8 cellular contexts compared by ENCODE assay signal in genomic region chr3:50327943-50328691, GRCh38. TPM values are rescaled to one million over a fixed set of nuclear protein-coding genes. Genes with fewer than 3 reads are reported as not detected.
DNase-seq lines count a peak whose midpoint lies in the region; ATAC-seq and TF ChIP-seq lines count a peak whose summit lies in the region.

A gene with protein sequence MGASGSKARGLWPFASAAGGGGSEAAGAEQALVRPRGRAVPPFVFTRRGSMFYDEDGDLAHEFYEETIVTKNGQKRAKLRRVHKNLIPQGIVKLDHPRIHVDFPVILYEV (minus strand): TSS chr3:50328223. CDS start chr3:50328099, 124 bp downstream.

- TF ChIP-seq CTCF in MM.1S (IDR thresholded peaks at IDR 0.05; ENCODE audit: low read length) = no peak
- TF ChIP-seq CTCF in foreskin keratinocyte (conservative IDR thresholded peaks at IDR 0.05) = no peak
- TF ChIP-seq CTCF in subcutaneous adipose tissue (IDR thresholded peaks at IDR 0.05; ENCODE audit: low read depth) = no peak

- H3K9ac ChIP-seq in ES-I3 (ENCODE audit: low read depth, low read length) = peak within 1 kb of the TSS; percentile 88
- H3K9ac ChIP-seq in MM.1S (ENCODE audit: low read length) = peak within 1 kb of the TSS; percentile 98
- peak within 1 kb of the TSS; percentile 96 for H3K9ac ChIP-seq in neuronal stem cell (ENCODE audit: low read depth, low read length, poor library complexity)

- no peaks in the 10 kb centered on the region for H3K9me3 ChIP-seq in ES-I3 (ENCODE audit: control insufficient read depth, insufficient read depth, low read length)
- no peaks in the 10 kb centered on the region for H3K9me3 ChIP-seq in HAP-1
- H3K9me3 ChIP-seq in MM.1S (replicated peaks; ENCODE audit: insufficient read depth, low read length) = no peaks in the 10 kb centered on the region
- H3K9me3 ChIP-seq in SJCRH30 (replicated peaks) = no peaks in the 10 kb centered on the region
- no peaks in the 10 kb centered on the region for H3K9me3 ChIP-seq in neuronal stem cell (replicated peaks in 1 of 2; ENCODE audit: control insufficient read depth in 2 of 2, insufficient read depth in 1 of 2, low read depth in 1 of 2, low read length in 2 of 2)

- no peak within 1 kb of the TSS for H4K91ac ChIP-seq in neuronal stem cell (ENCODE audit: low read depth, low read length, poor library complexity)

- H3K4me3 ChIP-seq in HAP-1 (peak within 1 kb of the TSS; percentile 70), MM.1S (ENCODE audit: low read length) (peak within 1 kb of the TSS; percentile 94), SJCRH30 (peak within 1 kb of the TSS; percentile 90), neuronal stem cell (ENCODE audit: low read length in 2 of 2) (peak within 1 kb of the TSS; percentile 74 to 98)

- peak within 1 kb of the TSS; percentile 67 for H2AK5ac ChIP-seq in neuronal stem cell (ENCODE audit: low read depth, low read length)

- no peak within 1 kb of the TSS for H2BK120ac ChIP-seq in neuronal stem cell (ENCODE audit: low read depth, low read length)

- H3K79me1 ChIP-seq in neuronal stem cell (ENCODE audit: low read depth, low read length) = peaks cover 11% of the 10 kb centered on the region

- DNase-seq in HAP-1 (ENCODE audit: low spot score in 2 of 2) (peak; percentile 97 to 98), MM.1S (peak; percentile 99), SJCRH30 (peak; percentile 95 to 97), foreskin keratinocyte (peak; percentile 77 to 89), neuronal stem cell (ENCODE audit: low spot score) (peak; percentile 93)
- peak; percentile 90 for DNase-seq in activated gamma-delta T cell treated with anti-CD3 and anti-CD28 coated beads, Interleukin-2, amount 50 U/mL, for 16 hours (ENCODE audit: low read depth)

- WGBS in neuronal stem cell (ENCODE audit: extremely low coverage in 2 of 2, insufficient read length in 2 of 2, insufficient replicate concordance in 1 of 2), 2 donors = no CpG with 5 or more reads among the region's 55 CpGs

- no peaks in the 10 kb centered on the region; the same call in none of the 2 replicates for H3K36me3 ChIP-seq in ES-I3 (ENCODE audit: insufficient read depth, low read length)
- H3K36me3 ChIP-seq in HAP-1 (replicated peaks) = peaks cover 41% of the 10 kb centered on the region
- H3K36me3 ChIP-seq in MM.1S (replicated peaks; ENCODE audit: insufficient read depth, low read length) = peaks cover 14% of the 10 kb centered on the region
- peaks cover 23% of the 10 kb centered on the region; the same call in 1 of the 2 replicates for H3K36me3 ChIP-seq in SJCRH30
- H3K36me3 ChIP-seq in neuronal stem cell (replicated peaks in 1 of 2; ENCODE audit: control insufficient read depth in 2 of 2, insufficient read depth in 2 of 2, low read length in 2 of 2) = peaks cover 43 to 69% of the 10 kb centered on the region in 2 donors

- peaks cover 8% of the 10 kb centered on the region; the same call in 1 of the 2 replicates for H3K4me1 ChIP-seq in ES-I3 (ENCODE audit: insufficient read depth, low read length)
- peaks cover 6% of the 10 kb centered on the region for H3K4me1 ChIP-seq in HAP-1
- 0 out of 2 replicates have a peak, but pooled peaks cover 5% of the 10 kb centered on the region for H3K4me1 ChIP-seq in MM.1S (ENCODE audit: low read length)
- peaks cover 4% of the 10 kb centered on the region; the same call in 1 of the 2 replicates for H3K4me1 ChIP-seq in SJCRH30
- H3K4me1 ChIP-seq in foreskin keratinocyte = no peaks in the 10 kb centered on the region
- peaks cover 8 to 12% of the 10 kb centered on the region in 2 donors for H3K4me1 ChIP-seq in neuronal stem cell (ENCODE audit: control insufficient read depth in 2 of 2, insufficient read depth in 1 of 2, low read depth in 1 of 2, low read length in 2 of 2)

- peak within 1 kb of the TSS; percentile 53 for H3K4ac ChIP-seq in neuronal stem cell (ENCODE audit: low read length)

- H3K27me3 ChIP-seq in HAP-1 (ENCODE audit: low read depth) = no peaks in the 10 kb centered on the region
- H3K27me3 ChIP-seq in MM.1S (replicated peaks; ENCODE audit: insufficient read depth, low read length) = no peaks in the 10 kb centered on the region
- H3K27me3 ChIP-seq in SJCRH30 = no peaks in the 10 kb centered on the region
- no peaks in the 10 kb centered on the region for H3K27me3 ChIP-seq in foreskin keratinocyte
- H3K27me3 ChIP-seq in neuronal stem cell (ENCODE audit: control insufficient read depth in 3 of 3, insufficient read depth in 3 of 3, low read depth in 1 of 3, low read length in 3 of 3) = no peaks in the 10 kb centered on the region

- peak within 1 kb of the TSS; percentile 78 for H2AFZ ChIP-seq in MM.1S (ENCODE audit: low read length)
- H2AFZ ChIP-seq in neuronal stem cell (ENCODE audit: low read length) = peak within 1 kb of the TSS; percentile 74

- peak; percentile 86 for ATAC-seq in foreskin keratinocyte

- no peaks in the 10 kb centered on the region for H4K20me1 ChIP-seq in MM.1S (ENCODE audit: insufficient read depth, low read length)

- H3K27ac ChIP-seq in MM.1S (ENCODE audit: low read length) (peak within 1 kb of the TSS; percentile 59; the same call in 1 of the 2 replicates), SJCRH30 (peak within 1 kb of the TSS; percentile 11; the same call in 1 of the 2 replicates), foreskin keratinocyte (no peak within 1 kb of the TSS), neuronal stem cell (replicated peaks; ENCODE audit: low read length) (peak within 1 kb of the TSS; percentile 27)

- no peak within 1 kb of the TSS for H3K14ac ChIP-seq in neuronal stem cell (ENCODE audit: low read length)

- H3K18ac ChIP-seq in neuronal stem cell (ENCODE audit: low read length) = peak within 1 kb of the TSS; percentile 73

- H3F3A ChIP-seq in MM.1S (ENCODE audit: insufficient read depth, low read length) = peaks cover 12% of the 10 kb centered on the region; the same call in 1 of the 2 replicates

- peaks cover 53% of the 10 kb centered on the region for H3K79me2 ChIP-seq in MM.1S (ENCODE audit: low read length)

- in situ Hi-C loops in HAP-1 (cut with MboI; ENCODE audit: low sequenced_read_pairs) = loop anchor here (5.0 kb wide), 1 partner anchor 36 kb away; the partner anchor contains the start of gene IFRD2

- no peak within 1 kb of the TSS for H2BK15ac ChIP-seq in neuronal stem cell (ENCODE audit: low read length)

- H2BK12ac ChIP-seq in neuronal stem cell (ENCODE audit: low read length) = no peak within 1 kb of the TSS

- H3K23ac ChIP-seq in neuronal stem cell (ENCODE audit: low read depth, low read length, poor library complexity) = peak within 1 kb of the TSS; percentile 62

- H3K9me2 ChIP-seq in MM.1S (replicated peaks; ENCODE audit: insufficient read depth, low read length) = no peaks in the 10 kb centered on the region

- no peak within 1 kb of the TSS for H4K8ac ChIP-seq in neuronal stem cell (ENCODE audit: low read depth, low read length)

- H2BK5ac ChIP-seq in neuronal stem cell (ENCODE audit: low read length) = peak within 1 kb of the TSS; percentile 26

- H3K4me2 ChIP-seq in MM.1S (ENCODE audit: low read depth, low read length) (peak within 1 kb of the TSS; percentile 99), neuronal stem cell (ENCODE audit: insufficient read depth, low read length, poor library complexity, severe bottlenecking) (peak within 1 kb of the TSS; percentile 94)

RNA-seq across cellular contexts. Expression of the gene that starts here (rescaled TPM):
- 21.2 and 26.4 TPM in 2 replicates for total RNA-seq in SJCRH30 (2014; rRNA removed; shearing (Covaris generic))
- total RNA-seq in foreskin keratinocyte (21.8 and 23.6 TPM in 2 replicates), subcutaneous adipose tissue (10 to 100 TPM; 17.8 to 27.5 (median 20.7) TPM)
- 35.2 and 37.4 TPM in 2 replicates for polyA plus RNA-seq in foreskin keratinocyte
- polyA plus RNA-seq in neuronal stem cell (2013, experiment 1 of 2) = 28.3 TPM
- 27.7 TPM for polyA plus RNA-seq in neuronal stem cell (2013, experiment 2 of 2)
